In the genomic region with DNA sequence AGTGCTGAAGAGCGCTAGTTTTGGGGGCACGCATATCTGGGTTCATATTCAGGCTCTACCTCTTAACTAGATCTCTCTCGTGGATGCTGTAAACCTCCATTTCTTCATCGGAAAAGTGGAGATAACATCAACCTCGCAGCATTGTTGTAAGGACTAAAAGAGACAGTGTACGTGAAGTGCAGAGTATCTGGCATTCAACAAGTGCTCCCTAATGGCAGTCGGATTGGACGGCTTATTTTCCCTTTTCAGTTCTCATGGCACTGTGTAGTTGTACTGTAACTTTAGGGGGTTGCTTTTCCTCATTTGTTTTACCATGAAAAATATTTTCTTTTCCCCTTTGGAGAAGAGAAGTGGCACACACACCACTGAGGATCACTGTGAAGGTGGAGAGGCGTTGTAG, we compare ENCODE assay signal across 4 cellular contexts.
"Had no signal": no experiment of that assay in that cellular context is flagged by ENCODE, and none has a peak within 500 bp of the region (broad histone marks: within the 10 kb centered on the region; RNA-seq: fewer than 3 reads in every experiment).

No MANE protein-coding gene starts in this region.

- H3K4me1 ChIP-seq: HAP-1 had no signal

- ATAC-seq: GM23338, HCT116 had no signal

- H3K36me3 ChIP-seq: HAP-1 had no signal

- H3K9me3 ChIP-seq: HAP-1 had no signal

- H3K27ac ChIP-seq: GM23248 had no signal

- H3K4me3 ChIP-seq: GM23248, GM23338, HAP-1 had no signal
